ENCODE assay signal across 27 cellular contexts in genomic region chrX:140355922-140356321, GRCh38.
"Had no signal": no experiment of that assay in that cellular context is flagged by ENCODE, and none has a peak within 500 bp of the region (broad histone marks: within the 10 kb centered on the region; RNA-seq: fewer than 3 reads in every experiment).

No MANE protein-coding gene starts in this region.

- H3K27ac ChIP-seq: neutrophil, pancreas, prostate gland, right lobe of liver, sigmoid colon, suprapubic skin, testis, tibial artery, transverse colon, vagina had no signal

- H3K4me3 Mint-ChIP-seq: naive thymus-derived CD8-positive, alpha-beta T cell; natural killer cell treated with Interleukin-12 subunit alpha and Interleukin-12 subunit beta and Interleukin-15 and Interleukin-18, amount 100 ng/mL, for 72 hours; nephron progenitor cell; neural crest cell; stimulated activated memory B cell treated with anti-CD40 and anti-IgM and Interleukin-4, amounts not matched to agents 10 μg/mL and 1 μg/mL and 100 μg/mL, for 72 hours; stimulated activated naive CD8-positive, alpha-beta T cell treated with anti-CD3 and anti-CD28 coated beads, Interleukin-15, amount 100 ng/mL, for 72 hours; type B pancreatic cell had no signal

- H3K9me3 Mint-ChIP-seq: nephron progenitor cell; neural crest cell; stimulated activated naive CD8-positive, alpha-beta T cell treated with anti-CD3 and anti-CD28 coated beads, Interleukin-15, amount 100 ng/mL, for 72 hours; type B pancreatic cell had no signal

- DNase-seq: naive thymus-derived CD8-positive, alpha-beta T cell; nephron progenitor cell; nucleus accumbens; pancreas; right cardiac atrium; right lobe of liver; sigmoid colon; small intestine; stimulated activated CD4-positive, alpha-beta T cell treated with anti-CD3 and anti-CD28 coated beads, Interleukin-15, amount 100 ng/mL, for 24 hours; stimulated activated CD4-positive, alpha-beta T cell treated with anti-CD3 and anti-CD28 coated beads, Interleukin-2, amount 100 ng/mL, for 24 hours; stimulated activated CD4-positive, alpha-beta T cell treated with anti-CD3 and anti-CD28 coated beads, Interleukin-2, amount 100 ng/mL, for 48 hours; stimulated activated CD4-positive, alpha-beta T cell treated with anti-CD3 and anti-CD28 coated beads, Interleukin-4, amount 100 ng/mL, for 24 hours; stimulated activated naive CD4-positive, alpha-beta T cell; stimulated activated naive CD8-positive, alpha-beta T cell treated with anti-CD3 and anti-CD28 coated beads, Interleukin-15, amount 100 ng/mL, for 72 hours; stimulated activated naive CD8-positive, alpha-beta T cell treated with anti-CD3 and anti-CD28 coated beads, Interleukin-15, Interleukin-2, amounts not matched to agents 100 U/mL and 50 U/mL, for 24 hours; substantia nigra; testis; tibial artery; transverse colon had no signal

- H3K4me1 Mint-ChIP-seq: naive thymus-derived CD8-positive, alpha-beta T cell; stimulated activated memory B cell treated with anti-CD40 and anti-IgM and Interleukin-4, amounts not matched to agents 10 μg/mL and 1 μg/mL and 100 μg/mL, for 72 hours; stimulated activated naive CD8-positive, alpha-beta T cell treated with anti-CD3 and anti-CD28 coated beads, Interleukin-15, amount 100 ng/mL, for 72 hours had no signal

- H3K27me3 Mint-ChIP-seq: stimulated activated memory B cell treated with anti-CD40 and anti-IgM and Interleukin-4, amounts not matched to agents 10 μg/mL and 1 μg/mL and 100 μg/mL, for 72 hours; stimulated activated naive CD8-positive, alpha-beta T cell treated with anti-CD3 and anti-CD28 coated beads, Interleukin-15, amount 100 ng/mL, for 72 hours had no signal

- H3K27ac Mint-ChIP-seq: naive thymus-derived CD8-positive, alpha-beta T cell; natural killer cell treated with Interleukin-12 subunit alpha and Interleukin-12 subunit beta and Interleukin-15 and Interleukin-18, amount 100 ng/mL, for 72 hours; nephron progenitor cell; stimulated activated memory B cell treated with anti-CD40 and anti-IgM and Interleukin-4, amounts not matched to agents 10 μg/mL and 1 μg/mL and 100 μg/mL, for 72 hours; stimulated activated naive CD8-positive, alpha-beta T cell treated with anti-CD3 and anti-CD28 coated beads, Interleukin-15, amount 100 ng/mL, for 72 hours; type B pancreatic cell had no signal

- ATAC-seq: naive thymus-derived CD8-positive, alpha-beta T cell; natural killer cell treated with Interleukin-12 subunit alpha and Interleukin-12 subunit beta and Interleukin-15 and Interleukin-18, amount 100 ng/mL, for 72 hours; pancreas; right cardiac atrium; right lobe of liver; stimulated activated memory B cell treated with anti-CD40 and anti-IgM and Interleukin-4, amounts not matched to agents 10 μg/mL and 1 μg/mL and 100 μg/mL, for 72 hours; stimulated activated naive CD8-positive, alpha-beta T cell treated with anti-CD3 and anti-CD28 coated beads, Interleukin-15, amount 100 ng/mL, for 72 hours; stimulated activated naive CD8-positive, alpha-beta T cell treated with anti-CD3 and anti-CD28 coated beads, Interleukin-15, Interleukin-2, amounts not matched to agents 100 U/mL and 50 U/mL, for 24 hours had no signal

- H3K27me3 ChIP-seq: neutrophil, right lobe of liver, suprapubic skin, testis, tibial artery, transverse colon, vagina had no signal

- H3K36me3 Mint-ChIP-seq: naive thymus-derived CD8-positive, alpha-beta T cell; natural killer cell treated with Interleukin-12 subunit alpha and Interleukin-12 subunit beta and Interleukin-15 and Interleukin-18, amount 100 ng/mL, for 72 hours; stimulated activated memory B cell treated with anti-CD40 and anti-IgM and Interleukin-4, amounts not matched to agents 10 μg/mL and 1 μg/mL and 100 μg/mL, for 72 hours; type B pancreatic cell had no signal

- H3K4me3 ChIP-seq: pancreas, prostate gland, right lobe of liver, sigmoid colon, suprapubic skin, testis, tibial artery, transverse colon, vagina had no signal

- H3K36me3 ChIP-seq: neutrophil, pancreas, prostate gland, right lobe of liver, sigmoid colon, suprapubic skin, tibial artery, transverse colon, vagina had no signal

- H3K4me1 ChIP-seq: pancreas, prostate gland, right lobe of liver, sigmoid colon, suprapubic skin, testis, tibial artery, transverse colon, vagina had no signal

- H3K9me3 ChIP-seq: neutrophil, pancreas, prostate gland, right lobe of liver, sigmoid colon, suprapubic skin, testis, tibial artery, transverse colon, vagina had no signal
